ENCODE assay signal across 26 cellular contexts in the genomic region with DNA sequence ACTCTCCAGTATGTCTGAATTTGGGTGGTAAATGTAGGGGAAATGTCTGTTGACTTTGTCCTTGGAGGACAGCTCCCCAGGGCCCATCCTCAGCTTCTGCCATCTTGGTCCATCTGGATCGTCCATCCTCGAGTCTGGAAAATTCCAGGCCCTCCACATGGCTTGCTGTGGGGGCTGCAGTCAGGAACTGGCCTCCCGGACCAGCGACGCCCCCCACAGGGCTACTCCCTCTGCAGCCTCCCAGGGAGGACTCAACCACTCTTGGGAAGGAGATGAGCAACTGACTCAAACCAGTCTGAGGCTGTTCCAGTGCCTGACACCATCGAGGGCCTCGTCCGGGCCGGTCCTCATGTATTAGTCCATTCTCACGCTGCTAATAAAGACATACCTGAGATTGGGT. TPM values are rescaled to one million over a fixed set of nuclear protein-coding genes. Genes with fewer than 3 reads are reported as not detected.
DNase-seq lines count a peak whose midpoint lies in the region; ATAC-seq and TF ChIP-seq lines count a peak whose summit lies in the region.
"Had no signal": no experiment of that assay in that cellular context is flagged by ENCODE, and none has a peak within 500 bp of the region (broad histone marks: within the 10 kb centered on the region; RNA-seq: fewer than 3 reads in every experiment).

No MANE protein-coding gene starts in this region.

- H3K36me3 Mint-ChIP-seq in activated naive CD4-positive, alpha-beta T cell treated with anti-CD3 and anti-CD28 coated beads, Interleukin-2, amount 10 ng/mL, durations not matched to agents 7 days and 5 days = no peaks in the 10 kb centered on the region
- no peaks in the 10 kb centered on the region for H3K36me3 Mint-ChIP-seq in activated naive CD4-positive, alpha-beta T cell treated with anti-CD3 and anti-CD28 coated beads for 36 hours (ENCODE audit: low read depth)
- H3K36me3 Mint-ChIP-seq: IgD-negative memory B cell had no signal

- H3K4me1 ChIP-seq in spleen (peaks cover 0 to 16% (median 3%) of the 10 kb centered on the region in 6 donors), left ventricle myocardium inferior (no peaks in the 10 kb centered on the region)
- H3K4me1 ChIP-seq: SJCRH30 had no signal

- CTCF ChIA-PET in activated naive CD4-positive, alpha-beta T cell treated with anti-CD3 and anti-CD28 coated beads, Interleukin-2, amount 10 ng/mL, durations not matched to agents 7 days and 5 days (lab: Charles Lee) = interaction anchor here (1.6 kb wide), 1 partner anchor 13 kb away, joined by 6 read pairs; no protein-coding TSS in a partner anchor
- CTCF ChIA-PET in activated naive CD4-positive, alpha-beta T cell treated with anti-CD3 and anti-CD28 coated beads for 36 hours (lab: Charles Lee) = no interaction called here

- peaks cover 7% of the 10 kb centered on the region for H3K27me3 Mint-ChIP-seq in activated naive CD4-positive, alpha-beta T cell treated with anti-CD3 and anti-CD28 coated beads, Interleukin-2, amount 10 ng/mL, durations not matched to agents 7 days and 5 days
- H3K27me3 Mint-ChIP-seq in activated naive CD4-positive, alpha-beta T cell treated with anti-CD3 and anti-CD28 coated beads for 36 hours (ENCODE audit: low read depth) = no peaks in the 10 kb centered on the region
- H3K27me3 Mint-ChIP-seq: CD4-positive, alpha-beta T cell had no signal

- peak; percentile 13 for DNase-seq in activated naive CD4-positive, alpha-beta T cell treated with anti-CD3 and anti-CD28 coated beads, Interleukin-2, amount 10 ng/mL, durations not matched to agents 7 days and 5 days
- no peak for DNase-seq in activated naive CD4-positive, alpha-beta T cell treated with anti-CD3 and anti-CD28 coated beads for 36 hours
- DNase-seq in islet precursor cell = peak; percentile 39
- peak; percentile 36 for DNase-seq in spleen
- no peak for DNase-seq in stimulated activated naive CD4-positive, alpha-beta T cell treated with Interleukin-2 at 50 U/mL for 16 hours (lab: John Stamatoyannopoulos, UW)
- no peak for DNase-seq in left ventricle myocardium inferior
- DNase-seq: CD4-positive, alpha-beta T cell; H9; MM.1S; NCI-H1048; NCI-H1417; NCI-H1694; NCI-H2029 treated with DMSO at 0.1 percent for 48 hours; NCI-H446 treated with DMSO at 0.1 percent for 48 hours; NCI-H526; NCI-H82; PC-9; SJCRH30 had no signal

- no peaks in the 10 kb centered on the region for H3K36me3 ChIP-seq in spleen
- H3K36me3 ChIP-seq in left ventricle myocardium inferior = no peaks in the 10 kb centered on the region
- H3K36me3 ChIP-seq: BLaER1, SJCRH30 had no signal

- H3K27ac ChIP-seq in spleen (no peak overlapping the region), left ventricle myocardium inferior (replicated peaks) (no peak overlapping the region)
- H3K27ac ChIP-seq: BLaER1, HL-60, KMS-11, PC-9, SJCRH30 had no signal

- no peaks in the 10 kb centered on the region for H3K9me3 Mint-ChIP-seq in activated naive CD4-positive, alpha-beta T cell treated with anti-CD3 and anti-CD28 coated beads, Interleukin-2, amount 10 ng/mL, durations not matched to agents 7 days and 5 days
- H3K9me3 Mint-ChIP-seq in activated naive CD4-positive, alpha-beta T cell treated with anti-CD3 and anti-CD28 coated beads for 36 hours = no peaks in the 10 kb centered on the region
- H3K9me3 Mint-ChIP-seq: CD4-positive, alpha-beta T cell; H9; IgD-negative memory B cell had no signal

- peaks cover under 1% of the 10 kb centered on the region for H3K4me1 Mint-ChIP-seq in activated naive CD4-positive, alpha-beta T cell treated with anti-CD3 and anti-CD28 coated beads, Interleukin-2, amount 10 ng/mL, durations not matched to agents 7 days and 5 days
- no peaks in the 10 kb centered on the region for H3K4me1 Mint-ChIP-seq in activated naive CD4-positive, alpha-beta T cell treated with anti-CD3 and anti-CD28 coated beads for 36 hours (ENCODE audit: low read depth)
- H3K4me1 Mint-ChIP-seq: H9 had no signal

- TF ChIP-seq CTCF in spleen (IDR thresholded peaks at IDR 0.05 in 8 of 11, conservative IDR thresholded peaks at IDR 0.05 in 3 of 11) (no peak), left ventricle myocardium inferior (IDR thresholded peaks at IDR 0.05; ENCODE audit: borderline replicate concordance) (no peak)

- no peak overlapping the region for H3K4me3 Mint-ChIP-seq in activated naive CD4-positive, alpha-beta T cell treated with anti-CD3 and anti-CD28 coated beads, Interleukin-2, amount 10 ng/mL, durations not matched to agents 7 days and 5 days
- no peak overlapping the region for H3K4me3 Mint-ChIP-seq in activated naive CD4-positive, alpha-beta T cell treated with anti-CD3 and anti-CD28 coated beads for 36 hours
- H3K4me3 Mint-ChIP-seq: CD4-positive, alpha-beta T cell; H9; IgD-negative memory B cell had no signal

- H3K27ac Mint-ChIP-seq in activated naive CD4-positive, alpha-beta T cell treated with anti-CD3 and anti-CD28 coated beads, Interleukin-2, amount 10 ng/mL, durations not matched to agents 7 days and 5 days = no peak overlapping the region
- no peak overlapping the region for H3K27ac Mint-ChIP-seq in activated naive CD4-positive, alpha-beta T cell treated with anti-CD3 and anti-CD28 coated beads for 36 hours
- H3K27ac Mint-ChIP-seq: CD4-positive, alpha-beta T cell; H9; IgD-negative memory B cell had no signal

- H3K9me3 ChIP-seq in spleen (no peaks in the 10 kb centered on the region), left ventricle myocardium inferior (replicated peaks) (no peaks in the 10 kb centered on the region)
- H3K9me3 ChIP-seq: BLaER1, SJCRH30 had no signal

- H3K27me3 ChIP-seq in spleen (replicated peaks in 1 of 7) (peaks cover 0 to 31% (median 0%) of the 10 kb centered on the region in 7 donors), left ventricle myocardium inferior (ENCODE audit: low read depth) (peaks cover 72% of the 10 kb centered on the region)
- H3K27me3 ChIP-seq: BLaER1 had no signal

- intact Hi-C loops in activated naive CD4-positive, alpha-beta T cell treated with anti-CD3 and anti-CD28 coated beads for 36 hours (cut with micrococcal nuclease) = no loop called here
- intact Hi-C loops in spleen (cut with DNase I; ENCODE audit: low total_unique reads) = no loop called here
- intact Hi-C loops in left ventricle myocardium inferior (cut with micrococcal nuclease) = no loop called here

- TF ChIP-seq POLR2A in spleen (IDR thresholded peaks at IDR 0.05) = no peak

- no peak for ATAC-seq in HG02852 (IDR thresholded peaks at IDR 0.05; ENCODE audit: unreplicated experiment)
- ATAC-seq: Right ventricle myocardium inferior had no signal

- H3K4me3 ChIP-seq in spleen (no peak overlapping the region), left ventricle myocardium inferior (no peak overlapping the region)
- H3K4me3 ChIP-seq: BLaER1, PC-9, SJCRH30 had no signal

- WGBS in spleen, 5 donors = 74 to 95% (median 84%) methylated on average over 6 to 10 of the region's 10 CpGs

RNA-seq across cellular contexts. Expression of gene ZG16B, which starts 5.5 kb away (rescaled TPM):
- under 1 TPM; 0.22 to 0.64 TPM for total RNA-seq in activated naive CD4-positive, alpha-beta T cell treated with anti-CD3 and anti-CD28 coated beads for 36 hours
- total RNA-seq in spleen = 1 to 10 TPM in 5 of 7 donors, under 1 TPM in 1, not detected in 1; 0.79 to 3.8 (median 1.5) TPM
- polyA plus RNA-seq in spleen = 1 to 10 TPM in 2 of 3 donors, under 1 TPM in 1; 0.73 to 1.6 (median 1.5) TPM
- 0.27 TPM for total RNA-seq in left ventricle myocardium inferior
- total RNA-seq: CD4-positive, alpha-beta T cell; H9; SJCRH30 had no signal
- polyA plus RNA-seq: IgD-negative memory B cell had no signal

RNA-seq across cellular contexts. Expression of gene PRSS21, which starts 7.6 kb away (rescaled TPM):
- total RNA-seq in activated naive CD4-positive, alpha-beta T cell treated with anti-CD3 and anti-CD28 coated beads for 36 hours = 1 to 10 TPM; 3.3 to 4.1 TPM
- total RNA-seq in spleen (1 to 10 TPM in 6 of 7 donors, under 1 TPM in 1; 0.81 to 4.9 (median 1.5) TPM), left ventricle myocardium inferior (not detected)
- 1 to 10 TPM in 2 of 3 donors, under 1 TPM in 1; 0.49 to 3.4 (median 1.8) TPM for polyA plus RNA-seq in spleen
- total RNA-seq: CD4-positive, alpha-beta T cell; H9; Right ventricle myocardium inferior; RPMI7951; SJCRH30 had no signal

RNA-seq across cellular contexts. Expression of gene PRSS41, which starts 26.4 kb away (rescaled TPM):
- total RNA-seq in activated naive CD4-positive, alpha-beta T cell treated with anti-CD3 and anti-CD28 coated beads for 36 hours = not detected
- total RNA-seq in spleen (not detected), left ventricle myocardium inferior (not detected)
- polyA plus RNA-seq in spleen = not detected
- total RNA-seq: CD4-positive, alpha-beta T cell; H9; PC-9; Right ventricle myocardium inferior; RPMI7951; SJCRH30 had no signal
- polyA plus RNA-seq: AG04450, IgD-negative memory B cell had no signal

RNA-seq across cellular contexts. Expression of gene PRSS22, which starts 33.3 kb away (rescaled TPM):
- not detected for total RNA-seq in activated naive CD4-positive, alpha-beta T cell treated with anti-CD3 and anti-CD28 coated beads for 36 hours
- total RNA-seq in spleen = under 1 TPM in 1 of 7 donors, not detected in 6; 0.60 TPM
- polyA plus RNA-seq in spleen = under 1 TPM in 2 of 3 donors, not detected in 1; 0.19 to 0.33 TPM
- total RNA-seq in left ventricle myocardium inferior = not detected
- total RNA-seq: Right ventricle myocardium inferior, SJCRH30 had no signal
- polyA plus RNA-seq: IgD-negative memory B cell had no signal

RNA-seq across cellular contexts. Expression of gene PRSS33, which starts 37.3 kb away (rescaled TPM):
- under 1 TPM; 0.12 to 0.17 TPM for total RNA-seq in activated naive CD4-positive, alpha-beta T cell treated with anti-CD3 and anti-CD28 coated beads for 36 hours
- total RNA-seq in spleen (under 1 TPM in 2 of 7 donors, not detected in 5; 0.32 to 0.67 TPM), left ventricle myocardium inferior (not detected)
- under 1 TPM in 1 of 3 donors, not detected in 2; 0.03 TPM for polyA plus RNA-seq in spleen
- total RNA-seq: CD4-positive, alpha-beta T cell; H9; Right ventricle myocardium inferior; RPMI7951; SJCRH30 had no signal
- polyA plus RNA-seq: AG04450, IgD-negative memory B cell had no signal

Comparison
In these comparisons a context has a peak if more than half of its experiments do, and no peak if none do; other contexts are left out.
1. DNase-seq: peak in activated naive CD4-positive, alpha-beta T cell treated with anti-CD3 and anti-CD28 coated beads, Interleukin-2, amount 10 ng/mL, durations not matched to agents 7 days and 5 days (single experiment), islet precursor cell (single experiment) and spleen (single experiment); none in activated naive CD4-positive, alpha-beta T cell treated with anti-CD3 and anti-CD28 coated beads for 36 hours (single experiment), stimulated activated naive CD4-positive, alpha-beta T cell treated with Interleukin-2 at 50 U/mL for 16 hours (single experiment) and left ventricle myocardium inferior (single experiment).